Comparison of ENCODE assay signal across 9 cellular contexts in the genomic region with DNA sequence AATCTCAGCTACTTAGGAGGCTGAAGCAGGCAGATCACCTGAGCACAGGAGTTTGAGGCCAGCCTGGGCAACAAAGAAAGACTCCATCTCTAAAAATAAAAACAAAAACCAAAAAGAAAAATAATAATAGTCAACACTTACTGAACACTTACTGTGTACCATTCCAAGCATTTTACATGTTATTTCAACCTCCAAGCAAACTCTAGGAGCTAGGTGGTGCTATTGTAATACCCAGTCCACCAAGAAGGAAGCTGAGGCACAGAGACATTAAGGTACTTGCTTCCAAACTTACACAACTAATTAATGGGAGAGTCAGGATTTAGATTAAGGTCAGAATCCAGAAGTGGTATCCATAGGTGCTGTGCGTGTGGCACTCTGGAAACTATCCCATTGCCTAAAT. TPM values are rescaled to one million over a fixed set of nuclear protein-coding genes. Genes with fewer than 3 reads are reported as not detected.
DNase-seq lines count a peak whose midpoint lies in the region; FAIRE-seq and TF ChIP-seq lines count a peak whose summit lies in the region.
"Had no signal": no experiment of that assay in that cellular context is flagged by ENCODE, and none has a peak within 500 bp of the region (broad histone marks: within the 10 kb centered on the region; RNA-seq: fewer than 3 reads in every experiment).

No MANE protein-coding gene starts in this region.

- H3K9me3 ChIP-seq in endothelial cell of umbilical vein (replicated peaks; ENCODE audit: control insufficient read depth, insufficient read depth, low read length), result no peaks in the 10 kb centered on the region
- no peaks in the 10 kb centered on the region for H3K9me3 ChIP-seq in CD8-positive, alpha-beta memory T cell (ENCODE audit: low read length)

- H4K20me1 ChIP-seq in endothelial cell of umbilical vein (replicated peaks; ENCODE audit: control insufficient read depth, extremely low read depth, insufficient read depth, low read length), result no peaks in the 10 kb centered on the region

- dilution Hi-C loops in endothelial cell of umbilical vein (cut with MboI; ENCODE audit: extremely low pct_ligation_motif_present, low sequenced_read_pairs), result no loop called here

- TF ChIP-seq CTCF in endothelial cell of umbilical vein (IDR thresholded peaks at IDR 0.05; ENCODE audit: extremely low read depth in 1 of 2, insufficient read depth in 1 of 2, low read depth in 1 of 2, low read length in 2 of 2) (peak; percentile 35 to 45), retinal pigment epithelial cell (conservative IDR thresholded peaks at IDR 0.05; ENCODE audit: low read depth, low read length) (peak; percentile 57)

- no peak overlapping the region for H3K4me3 Mint-ChIP-seq in CD8-positive, alpha-beta memory T cell
- H3K4me3 Mint-ChIP-seq: CD4-positive, CD25-positive, alpha-beta regulatory T cell had no signal

- DNase-seq in NCI-H748 treated with DMSO at 0.1 percent for 48 hours (lab: John Stamatoyannopoulos, UW), result peak; percentile 9
- DNase-seq in NCI-H748 (lab: John Stamatoyannopoulos, UW; ENCODE audit: unreplicated experiment), result no peak
- peak; percentile 30 to 84 for DNase-seq in NCI-H524 (lab: John Stamatoyannopoulos, UW)
- peak; percentile 85 for DNase-seq in endothelial cell of umbilical vein (ENCODE audit: low read depth, low spot score)
- DNase-seq in retinal pigment epithelial cell (ENCODE audit: low read depth), result no peak
- no peak for DNase-seq in CD8-positive, alpha-beta memory T cell
- no peak for DNase-seq in GM19239 (ENCODE audit: insufficient read length, low spot score)
- no peak for DNase-seq in RPMI8226

- H3K4me2 ChIP-seq in endothelial cell of umbilical vein (ENCODE audit: insufficient read depth, low read length), result no peak overlapping the region

- H3K36me3 ChIP-seq in endothelial cell of umbilical vein (ENCODE audit: control insufficient read depth in 2 of 2, extremely low read depth in 1 of 2, insufficient read depth in 2 of 2, low read length in 2 of 2), result no peaks in the 10 kb centered on the region
- no peaks in the 10 kb centered on the region for H3K36me3 ChIP-seq in CD8-positive, alpha-beta memory T cell (ENCODE audit: insufficient read depth, low read length)

- H3K27me3 ChIP-seq in endothelial cell of umbilical vein (ENCODE audit: control insufficient read depth in 2 of 2, insufficient read depth in 2 of 2, low read length in 2 of 2), result no peaks in the 10 kb centered on the region
- no peaks in the 10 kb centered on the region for H3K27me3 ChIP-seq in CD8-positive, alpha-beta memory T cell (ENCODE audit: insufficient read depth, low read length, poor library complexity, severe bottlenecking)

- H3K4me3 ChIP-seq in endothelial cell of umbilical vein (replicated peaks in 1 of 3; ENCODE audit: insufficient read depth in 1 of 3, low read depth in 1 of 3, low read length in 3 of 3) (no peak overlapping the region), retinal pigment epithelial cell (ENCODE audit: low read length) (no peak overlapping the region)
- H3K4me3 ChIP-seq in CD8-positive, alpha-beta memory T cell (ENCODE audit: low read length), result no peak overlapping the region

- peaks cover 35% of the 10 kb centered on the region for H3K4me1 ChIP-seq in endothelial cell of umbilical vein (ENCODE audit: control insufficient read depth, extremely low read depth, insufficient read depth, low read length)
- H3K4me1 ChIP-seq in CD8-positive, alpha-beta memory T cell (ENCODE audit: insufficient read depth, low read length), result no peaks in the 10 kb centered on the region

- no peaks in the 10 kb centered on the region for H3K36me3 Mint-ChIP-seq in CD8-positive, alpha-beta memory T cell
- H3K36me3 Mint-ChIP-seq: CD4-positive, CD25-positive, alpha-beta regulatory T cell had no signal

- no peak overlapping the region for H2AFZ ChIP-seq in endothelial cell of umbilical vein (ENCODE audit: low read depth, low read length)

- no peak overlapping the region for H3K9ac ChIP-seq in endothelial cell of umbilical vein (replicated peaks; ENCODE audit: extremely low read depth, insufficient read depth, low read length)

- CTCF ChIA-PET in endothelial cell of umbilical vein (lab: Charles Lee), result interaction anchor here (0.6 to 9.9 kb wide), 44 partner anchors 10 to 276 kb away, joined by 3 to 293 read pairs (median 7); partner anchors contain the start of genes MMP14, OXA1L and SLC7A7
- CTCF ChIA-PET in CD8-positive, alpha-beta memory T cell (lab: Charles Lee), result interaction anchor here (4.0 kb wide), 1 partner anchor 87 kb away, joined by 23 read pairs; no protein-coding TSS in a partner anchor

- no peaks in the 10 kb centered on the region for H3K4me1 Mint-ChIP-seq in CD8-positive, alpha-beta memory T cell
- H3K4me1 Mint-ChIP-seq: CD4-positive, CD25-positive, alpha-beta regulatory T cell had no signal

- BruUV-seq in endothelial cell of umbilical vein (replicated peaks; lab: Mats Ljungman, UMichigan), result no TSS peak

- peak overlapping the region in 1 of 8 donors; percentile 63 for H3K27ac Mint-ChIP-seq in CD8-positive, alpha-beta memory T cell
- H3K27ac Mint-ChIP-seq: CD4-positive, CD25-positive, alpha-beta regulatory T cell had no signal

- TF ChIP-seq POLR2A in endothelial cell of umbilical vein (IDR thresholded peaks at IDR 0.05; ENCODE audit: low read depth, low read length), result no peak

- no peaks in the 10 kb centered on the region for H3K27me3 Mint-ChIP-seq in CD8-positive, alpha-beta memory T cell

- H3K27ac ChIP-seq in endothelial cell of umbilical vein (ENCODE audit: insufficient read depth, low read depth, low read length), result peak overlapping the region; percentile 19
- no peak overlapping the region for H3K27ac ChIP-seq in CD8-positive, alpha-beta memory T cell (ENCODE audit: low read depth, low read length)

- FAIRE-seq in endothelial cell of umbilical vein (lab: Jason Lieb, UNC) (peak; percentile 83), GM19239 (lab: Jason Lieb, UNC) (no peak)

- POLR2A ChIA-PET in endothelial cell of umbilical vein (lab: Charles Lee), result no interaction called here
- POLR2A ChIA-PET in CD8-positive, alpha-beta memory T cell (lab: Charles Lee), result no interaction called here

- H3K9me3 Mint-ChIP-seq in CD8-positive, alpha-beta memory T cell, result no peaks in the 10 kb centered on the region
- H3K9me3 Mint-ChIP-seq: CD4-positive, CD25-positive, alpha-beta regulatory T cell had no signal

- intact Hi-C loops in endothelial cell of umbilical vein (cut with micrococcal nuclease), result loop anchor here (1.0 kb wide), 10 partner anchors 33 to 242 kb away; partner anchors contain the start of gene MMP14

- H3K9me1 ChIP-seq in endothelial cell of umbilical vein (replicated peaks; ENCODE audit: control insufficient read depth, extremely low read depth, insufficient read depth, low read length), result no peaks in the 10 kb centered on the region

- no peaks in the 10 kb centered on the region for H3K79me2 ChIP-seq in endothelial cell of umbilical vein (ENCODE audit: control insufficient read depth, insufficient read depth, low read length)

TF ChIP-seq in endothelial cell of umbilical vein, 7 proteins besides CTCF, POLR2A, EP300 and RAD21:
- no peak for TF ChIP-seq MYC (IDR thresholded peaks at IDR 0.05; ENCODE audit: low read depth, low read length)
- no peak for TF ChIP-seq EZH2 (IDR thresholded peaks at IDR 0.05; ENCODE audit: borderline replicate concordance, low read depth, low read length, severe bottlenecking)
- TF ChIP-seq JUN (IDR thresholded peaks at IDR 0.05; ENCODE audit: borderline replicate concordance, insufficient read depth, insufficient read length, low read depth), result no peak
- no peak for TF ChIP-seq GATA2 (IDR thresholded peaks at IDR 0.05; ENCODE audit: insufficient read depth, insufficient read length, low read depth, low read length)
- TF ChIP-seq FOS (IDR thresholded peaks at IDR 0.05; ENCODE audit: borderline replicate concordance, insufficient read depth, low read length), result no peak
- TF ChIP-seq POLR2AphosphoS5 (IDR thresholded peaks at IDR 0.05; ENCODE audit: insufficient read depth, low read depth, low read length), result no peak
- no peak for TF ChIP-seq MAX (IDR thresholded peaks at IDR 0.05; ENCODE audit: insufficient read depth, insufficient read length)
TF ChIP-seq in endothelial cell of umbilical vein: peak in this region for 0.

RNA-seq across cellular contexts. Expression of gene OR6J1, which starts 13.7 kb away (rescaled TPM):
- total RNA-seq in endothelial cell of umbilical vein, result not detected in 2 replicates
- not detected in 2 replicates for polyA plus RNA-seq in endothelial cell of umbilical vein
- not detected in 2 replicates for polyA plus RNA-seq in endothelial cell of umbilical vein (2011; cell fraction: cytosol; rRNA removed)
- not detected in 2 replicates for polyA plus RNA-seq in endothelial cell of umbilical vein (2011; cell fraction: nucleus; rRNA removed)
- not detected in 2 replicates for polyA plus RNA-seq in endothelial cell of umbilical vein (2012)
- polyA minus RNA-seq in endothelial cell of umbilical vein, result 0.10 TPM in 1 of 2 replicates, not detected in the other
- polyA minus RNA-seq in endothelial cell of umbilical vein (2011; cell fraction: cytosol; rRNA and poly(A)+ RNA removed), result not detected
- polyA minus RNA-seq in endothelial cell of umbilical vein (2011; cell fraction: nucleus; rRNA and poly(A)+ RNA removed), result not detected in 2 replicates
- total RNA-seq in CD8-positive, alpha-beta memory T cell, result not detected
- not detected for polyA plus RNA-seq in CD8-positive, alpha-beta memory T cell
- total RNA-seq: CD4-positive, CD25-positive, alpha-beta regulatory T cell had no signal
- polyA plus RNA-seq: CD4-positive, CD25-positive, alpha-beta regulatory T cell had no signal

RNA-seq across cellular contexts. Expression of gene ABHD4, which starts 59.8 kb away (rescaled TPM):
- total RNA-seq in endothelial cell of umbilical vein, result 22.4 and 34.8 TPM in 2 replicates
- polyA plus RNA-seq in endothelial cell of umbilical vein, result 45.5 and 50.7 TPM in 2 replicates
- 38.4 and 40.3 TPM in 2 replicates for polyA plus RNA-seq in endothelial cell of umbilical vein (2011; cell fraction: cytosol; rRNA removed)
- 29.8 and 32.5 TPM in 2 replicates for polyA plus RNA-seq in endothelial cell of umbilical vein (2011; cell fraction: nucleus; rRNA removed)
- polyA plus RNA-seq in endothelial cell of umbilical vein (2012), result 19.0 and 22.3 TPM in 2 replicates
- 37.4 and 42.0 TPM in 2 replicates for polyA minus RNA-seq in endothelial cell of umbilical vein
- 13.6 TPM for polyA minus RNA-seq in endothelial cell of umbilical vein (2011; cell fraction: cytosol; rRNA and poly(A)+ RNA removed)
- 22.1 and 23.2 TPM in 2 replicates for polyA minus RNA-seq in endothelial cell of umbilical vein (2011; cell fraction: nucleus; rRNA and poly(A)+ RNA removed)
- 10 to 100 TPM in 1 of 2 experiments, 1 to 10 TPM in 1; 8.4 to 11.4 TPM for total RNA-seq in CD8-positive, alpha-beta memory T cell
- 13.7 TPM for polyA plus RNA-seq in CD8-positive, alpha-beta memory T cell

Comparison
In these comparisons a context has a peak if more than half of its experiments do, and no peak if none do; other contexts are left out.
1. DNase-seq: peak in NCI-H748 treated with DMSO at 0.1 percent for 48 hours (single experiment), NCI-H524 (2 of 2) and endothelial cell of umbilical vein (single experiment); none in NCI-H748 (single experiment), retinal pigment epithelial cell (single experiment), CD8-positive, alpha-beta memory T cell (0 of 5), GM19239 (single experiment) and RPMI8226 (single experiment).